Comparison of ENCODE assay signal across 8 cellular contexts in the genomic region with DNA sequence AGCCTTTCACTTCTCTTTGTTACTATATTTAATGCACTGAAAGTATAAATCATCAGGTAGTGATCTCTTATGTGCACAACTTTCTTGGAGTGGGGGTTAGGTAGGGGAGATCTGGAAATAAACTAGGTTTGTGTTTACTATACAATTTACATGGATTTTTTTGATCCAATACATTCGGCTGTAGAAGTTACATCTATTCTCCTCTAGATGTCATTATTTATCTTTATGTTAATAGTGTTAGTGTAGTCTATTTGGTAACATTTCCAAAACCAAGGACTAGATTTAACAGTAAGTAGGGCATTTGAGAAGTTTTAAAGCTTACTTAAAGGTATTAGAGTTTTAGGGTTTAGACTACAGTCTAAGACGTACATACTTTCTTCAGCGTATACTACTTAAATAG. TPM values are rescaled to one million over a fixed set of nuclear protein-coding genes. Genes with fewer than 3 reads are reported as not detected.
DNase-seq lines count a peak whose midpoint lies in the region; ATAC-seq and TF ChIP-seq lines count a peak whose summit lies in the region.

No MANE protein-coding gene starts in this region.

- no peak for ATAC-seq in HG03045 (IDR thresholded peaks at IDR 0.05; ENCODE audit: unreplicated experiment)

- H3K27ac Mint-ChIP-seq in activated T-helper 1 cell treated with anti-CD3 and anti-CD28 coated beads, Interleukin-12 subunit alpha, Interleukin-12 subunit beta, Interleukin-2, Interleukin-4 antibody, amounts not matched to agents 30 ng/mL and 10 ng/mL and 1 ng/mL, durations not matched to agents 14 hours and 24 hours and 36 hours = no peak overlapping the region

- H3K4me3 ChIP-seq in choroid plexus epithelial cell (ENCODE audit: low read depth, low read length) = no peak overlapping the region

- H3K9me3 Mint-ChIP-seq in activated T-helper 1 cell treated with anti-CD3 and anti-CD28 coated beads, Interleukin-12 subunit alpha, Interleukin-12 subunit beta, Interleukin-2, Interleukin-4 antibody, amounts not matched to agents 30 ng/mL and 10 ng/mL and 1 ng/mL, durations not matched to agents 14 hours and 24 hours and 36 hours = no peaks in the 10 kb centered on the region

- DNase-seq in NOMO-1 treated with DMSO at 0.1 percent for 48 hours (lab: John Stamatoyannopoulos, UW; ENCODE audit: unreplicated experiment) = peak; percentile 48
- no peak for DNase-seq in NOMO-1 treated with dmso at 0.1 percent for 144 hours (lab: John Stamatoyannopoulos, UW; ENCODE audit: unreplicated experiment)
- peak; percentile 33 for DNase-seq in NCI-H2196 (lab: John Stamatoyannopoulos, UW; ENCODE audit: unreplicated experiment)
- DNase-seq in choroid plexus epithelial cell (ENCODE audit: low read depth) = peak; percentile 60
- DNase-seq in pons (ENCODE audit: low spot score) = peak; percentile 43
- no peak for DNase-seq in activated T-helper 1 cell treated with anti-CD3 and anti-CD28 coated beads, Interleukin-12 subunit alpha, Interleukin-12 subunit beta, Interleukin-2, Interleukin-4 antibody, amounts not matched to agents 30 ng/mL and 10 ng/mL and 1 ng/mL, durations not matched to agents 14 hours and 24 hours and 36 hours (ENCODE audit: low spot score)
- DNase-seq in 8988T = no peak

- H3K4me3 Mint-ChIP-seq in activated T-helper 1 cell treated with anti-CD3 and anti-CD28 coated beads, Interleukin-12 subunit alpha, Interleukin-12 subunit beta, Interleukin-2, Interleukin-4 antibody, amounts not matched to agents 30 ng/mL and 10 ng/mL and 1 ng/mL, durations not matched to agents 14 hours and 24 hours and 36 hours = no peak overlapping the region

- peaks cover 28% of the 10 kb centered on the region for H3K36me3 Mint-ChIP-seq in activated T-helper 1 cell treated with anti-CD3 and anti-CD28 coated beads, Interleukin-12 subunit alpha, Interleukin-12 subunit beta, Interleukin-2, Interleukin-4 antibody, amounts not matched to agents 30 ng/mL and 10 ng/mL and 1 ng/mL, durations not matched to agents 14 hours and 24 hours and 36 hours (ENCODE audit: low read depth)

- H3K4me1 Mint-ChIP-seq in activated T-helper 1 cell treated with anti-CD3 and anti-CD28 coated beads, Interleukin-12 subunit alpha, Interleukin-12 subunit beta, Interleukin-2, Interleukin-4 antibody, amounts not matched to agents 30 ng/mL and 10 ng/mL and 1 ng/mL, durations not matched to agents 14 hours and 24 hours and 36 hours (ENCODE audit: low read depth) = peaks cover 20% of the 10 kb centered on the region

- intact Hi-C loops in activated T-helper 1 cell treated with anti-CD3 and anti-CD28 coated beads, Interleukin-12 subunit alpha, Interleukin-12 subunit beta, Interleukin-2, Interleukin-4 antibody, amounts not matched to agents 30 ng/mL and 10 ng/mL and 1 ng/mL, durations not matched to agents 14 hours and 24 hours and 36 hours (cut with micrococcal nuclease) = loop anchor here (1.0 kb wide), 2 partner anchors 93 to 114 kb away; no protein-coding TSS in a partner anchor

- peak; percentile 47 for TF ChIP-seq CTCF in choroid plexus epithelial cell (conservative IDR thresholded peaks at IDR 0.05; ENCODE audit: low read depth, low read length)

- no peaks in the 10 kb centered on the region for H3K27me3 Mint-ChIP-seq in activated T-helper 1 cell treated with anti-CD3 and anti-CD28 coated beads, Interleukin-12 subunit alpha, Interleukin-12 subunit beta, Interleukin-2, Interleukin-4 antibody, amounts not matched to agents 30 ng/mL and 10 ng/mL and 1 ng/mL, durations not matched to agents 14 hours and 24 hours and 36 hours (ENCODE audit: insufficient read depth)

RNA-seq across cellular contexts. Expression of a gene that starts 5.4 kb away (rescaled TPM):
- total RNA-seq in activated T-helper 1 cell treated with anti-CD3 and anti-CD28 coated beads, Interleukin-12 subunit alpha, Interleukin-12 subunit beta, Interleukin-2, Interleukin-4 antibody, amounts not matched to agents 30 ng/mL and 10 ng/mL and 1 ng/mL, durations not matched to agents 14 hours and 24 hours and 36 hours = 25.9 and 30.2 TPM in 2 replicates

Comparison
In these comparisons a context has a peak if more than half of its experiments do, and no peak if none do; other contexts are left out.
1. DNase-seq: peak in NOMO-1 treated with DMSO at 0.1 percent for 48 hours (single experiment), NCI-H2196 (single experiment), choroid plexus epithelial cell (single experiment) and pons (single experiment); none in NOMO-1 treated with dmso at 0.1 percent for 144 hours (single experiment), activated T-helper 1 cell treated with anti-CD3 and anti-CD28 coated beads, Interleukin-12 subunit alpha, Interleukin-12 subunit beta, Interleukin-2, Interleukin-4 antibody, amounts not matched to agents 30 ng/mL and 10 ng/mL and 1 ng/mL, durations not matched to agents 14 hours and 24 hours and 36 hours (single experiment) and 8988T (single experiment).